Comparison of ENCODE assay signal across 12 cellular contexts in genomic region chr18:76564117-76564516, GRCh38.
DNase-seq lines count a peak whose midpoint lies in the region; ATAC-seq, FAIRE-seq and TF ChIP-seq lines count a peak whose summit lies in the region.
"Had no signal": no experiment of that assay in that cellular context is flagged by ENCODE, and none has a peak within 500 bp of the region (broad histone marks: within the 10 kb centered on the region; RNA-seq: fewer than 3 reads in every experiment).

No MANE protein-coding gene starts in this region.

- TF ChIP-seq CTCF in keratinocyte (optimal IDR thresholded peaks at IDR 0.05 in 1 of 3, IDR thresholded peaks at IDR 0.05 in 1 of 3, conservative IDR thresholded peaks at IDR 0.05 in 1 of 3; ENCODE audit: extremely low read depth in 1 of 3, insufficient read depth in 2 of 3, low read length in 3 of 3) (no peak), transverse colon (IDR thresholded peaks at IDR 0.05) (no peak)

- H3K27me3 Mint-ChIP-seq in stimulated activated naive CD8-positive, alpha-beta T cell treated with anti-CD3 and anti-CD28 coated beads, Interleukin-15, amount 100 ng/mL, for 72 hours: peaks cover 48% of the 10 kb centered on the region

- no peak for ATAC-seq in stimulated activated naive CD8-positive, alpha-beta T cell treated with anti-CD3 and anti-CD28 coated beads, Interleukin-15, amount 100 ng/mL, for 72 hours

- H3K9ac ChIP-seq in adipocyte (ENCODE audit: low read length): no peak overlapping the region
- H3K9ac ChIP-seq in keratinocyte (ENCODE audit: control insufficient read depth, extremely low read depth, insufficient read depth, low read length): peak overlapping the region; percentile 70

- intact Hi-C loops in transverse colon (cut with DNase I; ENCODE audit: low total_unique reads): no loop called here

- H3K9me3 Mint-ChIP-seq in stimulated activated naive CD8-positive, alpha-beta T cell treated with anti-CD3 and anti-CD28 coated beads, Interleukin-15, amount 100 ng/mL, for 72 hours: no peaks in the 10 kb centered on the region
- H3K9me3 Mint-ChIP-seq: activated CD4-positive, alpha-beta T cell treated with anti-CD3 and anti-CD28 coated beads, Interleukin-2, amount 10 ng/mL, durations not matched to agents 24 days and 14 days had no signal

- no peak for TF ChIP-seq POLR2A in transverse colon (IDR thresholded peaks at IDR 0.05)

- in situ Hi-C loops in transverse colon (cut with MboI; ENCODE audit: low pct_ligation_motif_present in 1 of 4, low pct_unique_long_range_greater_than_20kb in 1 of 4, low sequenced_read_pairs in 3 of 4): no loop called here

- FAIRE-seq in keratinocyte (lab: Jason Lieb, UNC) (peak; percentile 92), frontal cortex (lab: Jason Lieb, UNC) (no peak)
- FAIRE-seq: A204.1 had no signal

- H3K4me1 ChIP-seq in adipocyte (ENCODE audit: control insufficient read depth, insufficient read depth, low read length) (peaks cover 12% of the 10 kb centered on the region), keratinocyte (ENCODE audit: control insufficient read depth, extremely low read depth, insufficient read depth, low read length) (peaks cover 39% of the 10 kb centered on the region), transverse colon (peaks cover 0 to 12% (median 2%) of the 10 kb centered on the region in 4 donors)

- H3K4me2 ChIP-seq in keratinocyte (ENCODE audit: control insufficient read depth, extremely low read depth, insufficient read depth, low read depth, low read length): peak overlapping the region; percentile 87

- WGBS in transverse colon (ENCODE audit: low coverage in 1 of 2), 2 donors: 83 to 93% methylated on average over 8 of the region's 8 CpGs

- H3K36me3 ChIP-seq in adipocyte (ENCODE audit: control insufficient read depth, insufficient read depth, low read length, severe bottlenecking) (no peaks in the 10 kb centered on the region), keratinocyte (ENCODE audit: control insufficient read depth in 2 of 2, extremely low read depth in 1 of 2, insufficient read depth in 2 of 2, low read length in 2 of 2) (no peaks in the 10 kb centered on the region), transverse colon (no peaks in the 10 kb centered on the region)

- H3K9me3 ChIP-seq in adipocyte (ENCODE audit: control insufficient read depth, low read length) (no peaks in the 10 kb centered on the region), keratinocyte (ENCODE audit: control insufficient read depth, low read depth, low read length) (peaks cover 15% of the 10 kb centered on the region), transverse colon (no peaks in the 10 kb centered on the region)

- H3K4me3 ChIP-seq in adipocyte (ENCODE audit: low read length): peak overlapping the region; percentile 81
- peak overlapping the region in 2 of 3 experiments; percentile 55 to 73 for H3K4me3 ChIP-seq in keratinocyte (ENCODE audit: control insufficient read depth in 2 of 3, extremely low read depth in 1 of 3, insufficient read depth in 2 of 3, low read depth in 1 of 3, low read length in 3 of 3)
- no peak overlapping the region for H3K4me3 ChIP-seq in transverse colon

- H3K27ac Mint-ChIP-seq in stimulated activated naive CD8-positive, alpha-beta T cell treated with anti-CD3 and anti-CD28 coated beads, Interleukin-15, amount 100 ng/mL, for 72 hours: peak overlapping the region in 1 of 2 donors; percentile 34
- H3K27ac Mint-ChIP-seq: activated CD4-positive, alpha-beta T cell treated with anti-CD3 and anti-CD28 coated beads, Interleukin-2, amount 10 ng/mL, durations not matched to agents 24 days and 14 days had no signal

- no peaks in the 10 kb centered on the region for H3K27me3 ChIP-seq in adipocyte (replicated peaks; ENCODE audit: control insufficient read depth, insufficient read depth, low read length)
- H3K27me3 ChIP-seq in keratinocyte (ENCODE audit: control insufficient read depth, extremely low read depth, insufficient read depth, low read length): no peaks in the 10 kb centered on the region
- no peaks in the 10 kb centered on the region for H3K27me3 ChIP-seq in transverse colon

- H3K27ac ChIP-seq in keratinocyte (ENCODE audit: control insufficient read depth, insufficient read depth, low read length): peak overlapping the region; percentile 93
- H3K27ac ChIP-seq in transverse colon: peak overlapping the region; percentile 73 to 82 (median 76)

- dilution Hi-C loops in keratinocyte (cut with MboI; ENCODE audit: extremely low pct_ligation_motif_present, low sequenced_read_pairs): no loop called here

- DNase-seq in NCI-H2196 (lab: John Stamatoyannopoulos, UW; ENCODE audit: unreplicated experiment): peak; percentile 9
- no peak for DNase-seq in NCI-H2196 treated with DMSO at 0.1 percent for 48 hours (lab: John Stamatoyannopoulos, UW; ENCODE audit: unreplicated experiment)
- peak; percentile 48 for DNase-seq in adipocyte (ENCODE audit: low read depth)
- peak; percentile 83 for DNase-seq in keratinocyte (ENCODE audit: low read depth, low spot score)
- no peak for DNase-seq in transverse colon
- DNase-seq in AG20443 (ENCODE audit: low spot score): no peak
- DNase-seq in frontal cortex (ENCODE audit: low spot score in 2 of 2): no peak
- DNase-seq in stimulated activated naive CD8-positive, alpha-beta T cell treated with anti-CD3 and anti-CD28 coated beads, Interleukin-15, amount 100 ng/mL, for 72 hours: no peak
- DNase-seq: activated CD4-positive, alpha-beta T cell treated with anti-CD3 and anti-CD28 coated beads, Interleukin-2, amount 10 ng/mL, durations not matched to agents 24 days and 14 days; aorta; occipital lobe had no signal

- H3K79me2 ChIP-seq in keratinocyte (ENCODE audit: control insufficient read depth, insufficient read depth, low read length): no peaks in the 10 kb centered on the region

- H3K4me3 Mint-ChIP-seq in stimulated activated naive CD8-positive, alpha-beta T cell treated with anti-CD3 and anti-CD28 coated beads, Interleukin-15, amount 100 ng/mL, for 72 hours: no peak overlapping the region
- H3K4me3 Mint-ChIP-seq: activated CD4-positive, alpha-beta T cell treated with anti-CD3 and anti-CD28 coated beads, Interleukin-2, amount 10 ng/mL, durations not matched to agents 24 days and 14 days had no signal

- H2AFZ ChIP-seq in keratinocyte (ENCODE audit: control insufficient read depth, low read length): peak overlapping the region; percentile 79

- H4K20me1 ChIP-seq in keratinocyte (ENCODE audit: control insufficient read depth, extremely low read depth, insufficient read depth, low read length): no peaks in the 10 kb centered on the region

- no peak for TF ChIP-seq EP300 in transverse colon (IDR thresholded peaks at IDR 0.05; ENCODE audit: low read depth)

- H3K9me1 ChIP-seq in keratinocyte (ENCODE audit: control insufficient read depth, extremely low read depth, insufficient read depth, low read length): no peaks in the 10 kb centered on the region

- H3K4me1 Mint-ChIP-seq in stimulated activated naive CD8-positive, alpha-beta T cell treated with anti-CD3 and anti-CD28 coated beads, Interleukin-15, amount 100 ng/mL, for 72 hours: no peaks in the 10 kb centered on the region

Comparison
In these comparisons a context has a peak if more than half of its experiments do, and no peak if none do; other contexts are left out.
1. DNase-seq: peak in NCI-H2196 (single experiment), adipocyte (single experiment) and keratinocyte (single experiment); none in NCI-H2196 treated with DMSO at 0.1 percent for 48 hours (single experiment), transverse colon (single experiment), AG20443 (single experiment), frontal cortex (0 of 2) and stimulated activated naive CD8-positive, alpha-beta T cell treated with anti-CD3 and anti-CD28 coated beads, Interleukin-15, amount 100 ng/mL, for 72 hours (0 of 2).
2. H3K4me3 ChIP-seq: peak in adipocyte (single experiment) and keratinocyte (2 of 3); none in transverse colon (0 of 4).